Comparison of ENCODE assay signal across 10 cellular contexts in the genomic region with DNA sequence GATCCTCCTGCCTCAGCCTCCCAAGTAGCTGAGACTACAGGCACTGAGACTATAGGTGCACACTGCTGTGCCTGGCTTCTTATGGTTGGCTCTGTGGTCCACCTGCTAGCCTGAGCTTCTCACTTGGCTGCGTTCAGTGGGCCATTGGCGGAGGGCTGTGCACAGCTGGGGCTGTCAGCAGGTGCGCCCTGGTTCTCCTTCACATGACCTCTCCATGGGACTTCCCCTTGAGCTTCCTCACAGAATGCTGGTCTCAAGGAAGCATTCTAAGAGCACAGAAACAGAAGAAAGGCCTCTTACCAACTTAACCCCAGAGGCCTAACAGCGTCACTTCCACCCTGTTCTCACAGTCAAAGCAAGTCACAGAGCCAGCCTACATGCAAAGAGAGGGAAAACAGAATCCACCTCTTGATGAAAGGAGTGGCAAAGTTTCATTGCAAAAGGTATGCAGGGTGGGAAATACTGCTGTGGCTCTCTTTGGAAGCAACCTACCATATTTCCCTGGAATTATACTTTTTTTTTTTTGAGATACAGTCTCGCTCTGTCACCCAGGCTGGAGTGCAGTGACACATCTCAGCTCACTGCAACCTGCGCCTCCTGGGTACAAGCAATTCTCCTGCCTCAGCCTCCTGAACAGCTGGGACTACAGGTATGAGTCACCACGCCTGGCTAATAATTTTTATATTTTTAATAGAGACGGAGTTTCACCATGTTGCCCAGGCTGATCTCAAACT. TPM values are rescaled to one million over a fixed set of nuclear protein-coding genes. Genes with fewer than 3 reads are reported as not detected.
DNase-seq lines count a peak whose midpoint lies in the region; ATAC-seq and TF ChIP-seq lines count a peak whose summit lies in the region.
"Had no signal": no experiment of that assay in that cellular context is flagged by ENCODE, and none has a peak within 500 bp of the region (broad histone marks: within the 10 kb centered on the region; RNA-seq: fewer than 3 reads in every experiment).

No MANE protein-coding gene starts in this region.

- no peaks in the 10 kb centered on the region for H3K27me3 ChIP-seq in stomach

- no peak overlapping the region for H3K4me3 ChIP-seq in stomach

- peaks cover 12 to 78% (median 71%) of the 10 kb centered on the region in 4 donors for H3K36me3 ChIP-seq in stomach

- intact Hi-C loops in stomach (cut with DNase I; ENCODE audit: low total_unique reads): no loop called here

- no peak for TF ChIP-seq POLR2A in stomach (IDR thresholded peaks at IDR 0.05)

- peaks cover 0 to 11% (median 6%) of the 10 kb centered on the region in 4 donors for H3K4me1 ChIP-seq in stomach

- H3K27ac ChIP-seq in stomach: no peak overlapping the region
- H3K27ac ChIP-seq: 22Rv1 had no signal

- 82 to 91% (median 88%) methylated on average over 8 of the region's 8 CpGs for WGBS in stomach, 5 donors

- peak; percentile 66 to 67 for ATAC-seq in activated CD4-positive, CD25-positive, alpha-beta regulatory T cell treated with anti-CD3 and anti-CD28 coated beads, Interleukin-2, amount 50 U/mL, for 24 hours
- ATAC-seq in HG02588 (IDR thresholded peaks at IDR 0.05; ENCODE audit: unreplicated experiment): peak; percentile 90

- TF ChIP-seq CTCF in stomach (IDR thresholded peaks at IDR 0.05): no peak

- no peak for TF ChIP-seq EP300 in stomach (IDR thresholded peaks at IDR 0.05)

- no peak for DNase-seq in activated CD4-positive, CD25-positive, alpha-beta regulatory T cell treated with anti-CD3 and anti-CD28 coated beads, Interleukin-2, amount 50 U/mL, for 72 hours
- peak; percentile 97 for DNase-seq in NAMALWA (ENCODE audit: low spot score)
- DNase-seq in stimulated activated CD4-positive, alpha-beta T cell treated with anti-CD3 and anti-CD28 coated beads, Interleukin-4, amount 100 ng/mL, for 1 hour: peak; percentile 11
- no peak for DNase-seq in stomach
- DNase-seq in NCI-H2227 (lab: John Stamatoyannopoulos, UW; ENCODE audit: unreplicated experiment): no peak
- no peak for DNase-seq in activated CD4-positive, CD25-positive, alpha-beta regulatory T cell (lab: John Stamatoyannopoulos, UW)
- DNase-seq: IMR-90 had no signal

- no peaks in the 10 kb centered on the region for H3K9me3 ChIP-seq in stomach

RNA-seq across cellular contexts. Expression of a gene that starts 9.3 kb away (rescaled TPM):
- total RNA-seq in stomach: 1 to 10 TPM; 2.0 to 5.3 (median 3.8) TPM
- polyA plus RNA-seq in stomach: 1 to 10 TPM; 4.6 to 5.9 (median 5.5) TPM

RNA-seq across cellular contexts. Expression of a gene that starts 30.7 kb away (rescaled TPM):
- 10 to 100 TPM in 4 of 5 donors, 1 to 10 TPM in 1; 5.8 to 55.0 (median 22.8) TPM for total RNA-seq in stomach
- polyA plus RNA-seq in stomach: 10 to 100 TPM; 34.1 to 47.3 (median 45.8) TPM

RNA-seq across cellular contexts. Expression of a gene that starts 43.3 kb away (rescaled TPM):
- 10 to 100 TPM; 22.8 to 64.6 (median 46.1) TPM for total RNA-seq in stomach
- 10 to 100 TPM; 16.5 to 20.4 (median 16.6) TPM for polyA plus RNA-seq in stomach

Comparison
In these comparisons a context has a peak if more than half of its experiments do, and no peak if none do; other contexts are left out.
1. DNase-seq: peak in NAMALWA (single experiment) and stimulated activated CD4-positive, alpha-beta T cell treated with anti-CD3 and anti-CD28 coated beads, Interleukin-4, amount 100 ng/mL, for 1 hour (single experiment); none in activated CD4-positive, CD25-positive, alpha-beta regulatory T cell treated with anti-CD3 and anti-CD28 coated beads, Interleukin-2, amount 50 U/mL, for 72 hours (single experiment), stomach (single experiment), NCI-H2227 (single experiment) and activated CD4-positive, CD25-positive, alpha-beta regulatory T cell (0 of 4).